ENCODE assay signal across 8 cellular contexts in the genomic region with DNA sequence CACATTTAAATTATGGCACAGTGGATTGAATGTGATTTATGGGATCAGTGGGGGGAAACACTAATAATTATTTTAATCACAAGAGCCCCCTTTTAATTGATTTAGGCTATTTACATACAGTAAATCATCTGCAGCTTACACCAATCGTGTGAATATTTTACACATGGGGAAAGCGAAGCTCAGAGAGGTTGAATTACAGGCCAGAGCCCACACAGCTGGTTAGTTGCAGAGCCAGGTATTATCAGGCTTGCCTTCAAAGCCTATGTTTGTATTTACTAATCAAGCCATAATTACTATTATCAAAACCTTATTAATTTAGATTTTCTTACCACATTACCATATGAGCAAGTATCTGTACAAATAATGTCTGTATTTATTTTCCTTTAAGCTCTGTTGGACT. TPM values are rescaled to one million over a fixed set of nuclear protein-coding genes. Genes with fewer than 3 reads are reported as not detected.
DNase-seq lines count a peak whose midpoint lies in the region; ATAC-seq and TF ChIP-seq lines count a peak whose summit lies in the region.

No MANE protein-coding gene starts in this region.

- H3K4me1 ChIP-seq in ACC112 (ENCODE audit: control insufficient read depth, insufficient read depth, low read length, unreplicated experiment), result peaks cover 24% of the 10 kb centered on the region
- H3K4me1 ChIP-seq in HUES6 (ENCODE audit: control insufficient read depth, insufficient read depth, low read length), result 0 out of 2 replicates have a peak, but pooled peaks cover 9% of the 10 kb centered on the region
- H3K4me1 ChIP-seq in muscle layer of colon (ENCODE audit: insufficient read depth, low read length), result peaks cover 20% of the 10 kb centered on the region

- no TSS peak for BruUV-seq in MCF 10A (replicated peaks; lab: Mats Ljungman, UMichigan)

- peaks cover 86% of the 10 kb centered on the region for H3K79me2 ChIP-seq in ACC112 (ENCODE audit: control insufficient read depth, insufficient read depth, low read length, unreplicated experiment)

- peak overlapping the region; percentile 84 for H3K4me3 Mint-ChIP-seq in MCF 10A (ENCODE audit: unreplicated experiment)

- H3K27me3 Mint-ChIP-seq in MCF 10A (ENCODE audit: insufficient read depth, unreplicated experiment), result no peaks in the 10 kb centered on the region

- peaks cover 11% of the 10 kb centered on the region for H3K36me3 Mint-ChIP-seq in MCF 10A (ENCODE audit: insufficient read depth, unreplicated experiment)

- H3K9me3 Mint-ChIP-seq in MCF 10A (ENCODE audit: unreplicated experiment), result no peaks in the 10 kb centered on the region

- H3K4me3 ChIP-seq in ACC112 (ENCODE audit: low read depth, low read length), result peak overlapping the region; percentile 98
- H3K4me3 ChIP-seq in HUES6 (ENCODE audit: low read depth, low read length), result peak overlapping the region; percentile 76
- peak overlapping the region; percentile 72 to 94 for H3K4me3 ChIP-seq in muscle layer of colon (ENCODE audit: low read depth in 1 of 2, low read length in 2 of 2)

- CTCF ChIA-PET in MCF 10A (lab: Yijun Ruan, JAX), result interaction anchor here (0.6 to 2.0 kb wide), 8 partner anchors 9 to 1012 kb away, joined by 3 to 16 read pairs (median 4); no protein-coding TSS in a partner anchor

- no peaks in the 10 kb centered on the region for H3K9me3 ChIP-seq in HUES6 (ENCODE audit: control insufficient read depth, insufficient read depth, low read depth, low read length)
- no peaks in the 10 kb centered on the region for H3K9me3 ChIP-seq in muscle layer of colon (ENCODE audit: low read length)

- POLR2A ChIA-PET in MCF 10A (lab: Yijun Ruan, JAX), result interaction anchor here (0.5 to 8.3 kb wide), 25 partner anchors 9 to 1713 kb away, joined by 3 to 208 read pairs (median 5); a partner anchor contains a TSS

- H3K27ac ChIP-seq in ACC112 (ENCODE audit: low read depth, low read length), result peak overlapping the region; percentile 71
- no peak overlapping the region for H3K27ac ChIP-seq in HUES6 (ENCODE audit: low read depth, low read length)
- peak overlapping the region; percentile 83 for H3K27ac ChIP-seq in muscle layer of colon (ENCODE audit: low read depth, low read length)

- ATAC-seq in HG02852 (IDR thresholded peaks at IDR 0.05; ENCODE audit: unreplicated experiment), result no peak

- H3K4me1 Mint-ChIP-seq in MCF 10A (ENCODE audit: insufficient read depth, unreplicated experiment), result peaks cover 23% of the 10 kb centered on the region

- no peaks in the 10 kb centered on the region for H3K27me3 ChIP-seq in ACC112 (ENCODE audit: insufficient read depth, low read length)
- H3K27me3 ChIP-seq in HUES6 (ENCODE audit: control insufficient read depth, insufficient read depth, low read length), result no peaks in the 10 kb centered on the region
- no peaks in the 10 kb centered on the region for H3K27me3 ChIP-seq in muscle layer of colon (ENCODE audit: control insufficient read depth in 1 of 2, insufficient read depth in 2 of 2, low read length in 2 of 2)

- DNase-seq in MCF 10A (ENCODE audit: unreplicated experiment) (no peak), GM03348 (ENCODE audit: low spot score) (no peak), GM19238 (ENCODE audit: insufficient read length, low spot score) (no peak), HCEC 1CT (no peak)

- peak overlapping the region; percentile 97 for H3K27ac Mint-ChIP-seq in MCF 10A (ENCODE audit: low read depth, unreplicated experiment)

- no peak for TF ChIP-seq CTCF in MCF 10A (IDR thresholded peaks at IDR 0.05; ENCODE audit: unreplicated experiment)

- H3K9ac ChIP-seq in HUES6 (ENCODE audit: low read length) (peak overlapping the region; percentile 79), muscle layer of colon (ENCODE audit: low read length) (peak overlapping the region; percentile 94)

- no peaks in the 10 kb centered on the region for H3K36me3 ChIP-seq in ACC112 (ENCODE audit: insufficient read depth, low read length)
- H3K36me3 ChIP-seq in HUES6 (ENCODE audit: control insufficient read depth, insufficient read depth, low read length), result no peaks in the 10 kb centered on the region
- H3K36me3 ChIP-seq in muscle layer of colon (ENCODE audit: insufficient read depth, low read length), result no peaks in the 10 kb centered on the region

- H2AFZ ChIP-seq in ACC112 (ENCODE audit: low read length, unreplicated experiment), result peak overlapping the region; percentile 84

- intact Hi-C loops in MCF 10A (cut with micrococcal nuclease), result no loop called here

RNA-seq across cellular contexts. Expression of a gene that starts 0.7 kb away (rescaled TPM):
- total RNA-seq in MCF 10A (2022), result 81.1 and 128 TPM in 2 replicates

RNA-seq across cellular contexts. Expression of a gene that starts 1.5 kb away (rescaled TPM):
- total RNA-seq in MCF 10A (2022), result 148 and 182 TPM in 2 replicates
